ENCODE assay signal across 8 cellular contexts in genomic region chr12:118404876-118405521, GRCh38. TPM values are rescaled to one million over a fixed set of nuclear protein-coding genes. Genes with fewer than 3 reads are reported as not detected.
A peak's percentile ranks its signal among the peaks of the same experiment; 100 is the strongest.
DNase-seq lines count a peak whose midpoint lies in the region; ATAC-seq and TF ChIP-seq lines count a peak whose summit lies in the region.

No MANE protein-coding gene starts in this region.

- H3K27ac ChIP-seq in AG04450 (ENCODE audit: low read depth, low read length) = no peak overlapping the region

- ATAC-seq in GM18867 (IDR thresholded peaks at IDR 0.05; ENCODE audit: unreplicated experiment) = no peak

- CTCF ChIA-PET in AG04450 (lab: Charles Lee) = interaction anchor here (0.6 to 6.6 kb wide), 18 partner anchors 9 to 1143 kb away, joined by 3 to 49 read pairs (median 3); partner anchors contain the start of genes SUDS3 and TAOK3

- H3K4me3 ChIP-seq in AG04450 (ENCODE audit: low read depth, low read length) = no peak overlapping the region
- H3K4me3 ChIP-seq in WI38 (ENCODE audit: low read depth, low read length) = no peak overlapping the region
- no peak overlapping the region for H3K4me3 ChIP-seq in cardiac fibroblast (replicated peaks in 1 of 2; ENCODE audit: low read depth in 2 of 2, low read length in 2 of 2)

- no peaks in the 10 kb centered on the region for H3K27me3 ChIP-seq in AG04450 (ENCODE audit: control insufficient read depth, insufficient read depth, low read length)

- POLR2A ChIA-PET in AG04450 (lab: Yijun Ruan, JAX) = no interaction called here

- DNase-seq in AG04450 (ENCODE audit: low read depth, low spot score) (peak; percentile 27), GM19238 (ENCODE audit: insufficient read length, low spot score) (peak; percentile 16), NCI-H2029 treated with DMSO at 0.1 percent for 48 hours (lab: John Stamatoyannopoulos, UW) (peak; percentile 35), cardiac fibroblast (ENCODE audit: low read depth in 2 of 2) (peak; percentile 71 to 80), kidney tubule cell (ENCODE audit: low spot score) (peak; percentile 61)
- peak; percentile 2 to 9 (median 7) for DNase-seq in stimulated activated CD4-positive, alpha-beta T cell treated with anti-CD3 and anti-CD28 coated beads, TNF-alpha, amount 100 ng/mL, for 4 hours (ENCODE audit: low read depth in 3 of 3)

- no peaks in the 10 kb centered on the region for H3K9me3 ChIP-seq in AG04450 (ENCODE audit: control insufficient read depth, insufficient read depth, low read length)

- TF ChIP-seq CTCF in AG04450 (IDR thresholded peaks at IDR 0.05; ENCODE audit: low read depth, low read length) (peak; percentile 78), WI38 (IDR thresholded peaks at IDR 0.05; ENCODE audit: low read depth, low read length) (peak; percentile 62), cardiac fibroblast (IDR thresholded peaks at IDR 0.05; ENCODE audit: low read depth, low read length) (peak; percentile 65)

RNA-seq across cellular contexts. Expression of gene SUDS3, which starts 28.6 kb away (rescaled TPM):
- polyA plus RNA-seq in AG04450 (2011; rRNA removed) = 24.1 and 28.9 TPM in 2 replicates
- 25.3 and 26.9 TPM in 2 replicates for polyA minus RNA-seq in AG04450 (2011; rRNA and poly(A)+ RNA removed)

RNA-seq across cellular contexts. Expression of gene TAOK3, which starts 32.3 kb away (rescaled TPM):
- polyA plus RNA-seq in AG04450 (2011; rRNA removed) = 48.8 and 56.4 TPM in 2 replicates
- 62.7 and 69.0 TPM in 2 replicates for polyA minus RNA-seq in AG04450 (2011; rRNA and poly(A)+ RNA removed)

Comparison
In these comparisons a context has a peak if more than half of its experiments do, and no peak if none do; other contexts are left out.
1. DNase-seq: peak in every context shown above with its lines; median percentile 76 in cardiac fibroblast; 61 in kidney tubule cell; 35 in NCI-H2029 treated with DMSO at 0.1 percent for 48 hours; 27 in AG04450; 16 in GM19238; 7 in stimulated activated CD4-positive, alpha-beta T cell treated with anti-CD3 and anti-CD28 coated beads, TNF-alpha, amount 100 ng/mL, for 4 hours.